ENCODE assay signal across 25 cellular contexts in genomic region chr4:83326546-83326945, GRCh38.
"Had no signal": no experiment of that assay in that cellular context is flagged by ENCODE, and none has a peak within 500 bp of the region (broad histone marks: within the 10 kb centered on the region; RNA-seq: fewer than 3 reads in every experiment).

No MANE protein-coding gene starts in this region.

- H3K36me3 ChIP-seq: ascending aorta, breast epithelium had no signal

- H3K27ac ChIP-seq: ascending aorta, breast epithelium, coronary artery had no signal

- H3K4me1 ChIP-seq: ascending aorta, breast epithelium had no signal

- DNase-seq: activated CD4-positive, alpha-beta memory T cell treated with anti-CD3 and anti-CD28 coated beads, Interleukin-2, amount 10 ng/mL, durations not matched to agents 7 days and 5 days; activated CD4-positive, alpha-beta T cell treated with anti-CD3 and anti-CD28 coated beads for 36 hours; activated CD4-positive, alpha-beta T cell treated with anti-CD3 and anti-CD28 coated beads, Interleukin-2, amount 10 ng/mL, durations not matched to agents 24 days and 14 days; activated CD4-positive, alpha-beta T cell treated with anti-CD3 and anti-CD28 coated beads, Interleukin-2, amount 50 U/mL, for 4 hours; activated CD4-positive, CD25-positive, alpha-beta regulatory T cell; activated CD4-positive, CD25-positive, alpha-beta regulatory T cell treated with anti-CD3 and anti-CD28 coated beads, Interleukin-2, amount 50 U/mL, for 72 hours; activated CD8-positive, alpha-beta memory T cell treated with anti-CD3 and anti-CD28 coated beads, Interleukin-2, amount 50 U/mL, for 48 hours; activated gamma-delta T cell; activated naive CD4-positive, alpha-beta T cell; activated naive CD4-positive, alpha-beta T cell treated with anti-CD3 and anti-CD28 coated beads, Interleukin-2, amount 10 ng/mL, durations not matched to agents 7 days and 5 days; activated naive CD8-positive, alpha-beta T cell treated with anti-CD3 and anti-CD28 coated beads, Interleukin-2, amount 10 ng/mL, durations not matched to agents 7 days and 5 days; activated T-cell treated with anti-CD3 and anti-CD28 coated beads for 4 hours; activated T-cell treated with anti-CD3 and anti-CD28 coated beads, Interleukin-2, amount 50 U/mL, for 24 hours; activated T-cell treated with anti-CD3 and anti-CD28 coated beads, Interleukin-2, amount 50 U/mL, for 72 hours; dorsolateral prefrontal cortex; effector memory CD4-positive, alpha-beta T cell; endodermal cell; foreskin fibroblast; T-helper 1 cell; T-helper 17 cell; T1000 had no signal

- H3K27me3 ChIP-seq: ascending aorta, breast epithelium, dorsolateral prefrontal cortex had no signal

- H3K4me3 ChIP-seq: ascending aorta, breast epithelium, coronary artery, dorsolateral prefrontal cortex had no signal

- FAIRE-seq: frontal cortex had no signal

- H3K9me3 ChIP-seq: ascending aorta, breast epithelium had no signal
